In genomic region chr15:34588046-34588674, GRCh38 we compare ENCODE assay signal across 7 cellular contexts. TPM values are rescaled to one million over a fixed set of nuclear protein-coding genes. Genes with fewer than 3 reads are reported as not detected.
DNase-seq lines count a peak whose midpoint lies in the region; ATAC-seq and TF ChIP-seq lines count a peak whose summit lies in the region.

No MANE protein-coding gene starts in this region.

- H3K4me3 Mint-ChIP-seq in stimulated activated effector memory CD8-positive, alpha-beta T cell treated with anti-CD3 and anti-CD28 coated beads, Interleukin-12 subunit alpha, Interleukin-12 subunit beta, amount 100 ng/mL, for 72 hours = peak overlapping the region; percentile 67

- peak overlapping the region in 32 of 59 donors; percentile 6 to 83 (median 57) for H3K27ac ChIP-seq in dorsolateral prefrontal cortex

- H3K4me1 Mint-ChIP-seq in stimulated activated effector memory CD8-positive, alpha-beta T cell treated with anti-CD3 and anti-CD28 coated beads, Interleukin-12 subunit alpha, Interleukin-12 subunit beta, amount 100 ng/mL, for 72 hours = peaks cover 17% of the 10 kb centered on the region

- peak overlapping the region; percentile 71 for H3K27ac Mint-ChIP-seq in stimulated activated effector memory CD8-positive, alpha-beta T cell treated with anti-CD3 and anti-CD28 coated beads, Interleukin-12 subunit alpha, Interleukin-12 subunit beta, amount 100 ng/mL, for 72 hours

- H3K36me3 Mint-ChIP-seq in stimulated activated effector memory CD8-positive, alpha-beta T cell treated with anti-CD3 and anti-CD28 coated beads, Interleukin-12 subunit alpha, Interleukin-12 subunit beta, amount 100 ng/mL, for 72 hours = no peaks in the 10 kb centered on the region

- peak; percentile 74 for TF ChIP-seq CTCF in GM12865 (IDR thresholded peaks at IDR 0.05; ENCODE audit: insufficient read depth, low read depth, low read length, missing control alignments)
- TF ChIP-seq CTCF in dorsolateral prefrontal cortex (IDR thresholded peaks at IDR 0.05 in 54 of 56, conservative IDR thresholded peaks at IDR 0.05 in 2 of 56; ENCODE audit: low read depth in 1 of 56, partially characterized antibody in 56 of 56) = peak; percentile 58 to 90 (median 82)

- DNase-seq in GM12865 (ENCODE audit: low read depth) = peak; percentile 76
- DNase-seq in NCI-H510A (lab: John Stamatoyannopoulos, UW) = peak; percentile 49
- DNase-seq in activated CD4-positive, alpha-beta T cell treated with anti-CD3 and anti-CD28 coated beads for 4 hours = peak; percentile 55 to 64
- peak in 7 of 10 donors; percentile 51 to 82 (median 62) for DNase-seq in dorsolateral prefrontal cortex
- DNase-seq in lung microvascular endothelial cell (ENCODE audit: low read depth in 2 of 2) = peak; percentile 78 to 83
- DNase-seq in stimulated activated effector memory CD8-positive, alpha-beta T cell treated with anti-CD3 and anti-CD28 coated beads, Interleukin-12 subunit alpha, Interleukin-12 subunit beta, amount 100 ng/mL, for 72 hours (ENCODE audit: low spot score in 2 of 2) = peak in 1 of 2 donors; percentile 66

- no peaks in the 10 kb centered on the region for H3K27me3 ChIP-seq in dorsolateral prefrontal cortex

- peak; percentile 34 for ATAC-seq in HG03103 (IDR thresholded peaks at IDR 0.05; ENCODE audit: low read depth, unreplicated experiment)
- ATAC-seq in stimulated activated effector memory CD8-positive, alpha-beta T cell treated with anti-CD3 and anti-CD28 coated beads, Interleukin-12 subunit alpha, Interleukin-12 subunit beta, amount 100 ng/mL, for 72 hours = peak; percentile 65

- H3K9me3 Mint-ChIP-seq in stimulated activated effector memory CD8-positive, alpha-beta T cell treated with anti-CD3 and anti-CD28 coated beads, Interleukin-12 subunit alpha, Interleukin-12 subunit beta, amount 100 ng/mL, for 72 hours = no peaks in the 10 kb centered on the region

- intact Hi-C loops in dorsolateral prefrontal cortex (cut with DNase I) = loop anchor here (5.0 to 10.0 kb wide), 5 partner anchors 73 to 523 kb away; partner anchors contain the start of genes LPCAT4 (in 2 of the 2), NOP10 (in 1 of the 2) and NUTM1 (in 1 of the 2)

- H3K4me3 ChIP-seq in GM12865 (ENCODE audit: low read depth, low read length) (peak overlapping the region; percentile 27), dorsolateral prefrontal cortex (peak overlapping the region; percentile 8 to 63 (median 45))

RNA-seq across cellular contexts. Expression of gene GOLGA8B, which starts 4.7 kb away (rescaled TPM):
- 100 to 1,000 TPM in 93 of 120 experiments, 10 to 100 TPM in 27; 37.5 to 341 (median 139) TPM for total RNA-seq in dorsolateral prefrontal cortex
- 4.1 and 4.8 TPM in 2 replicates for total RNA-seq in lung microvascular endothelial cell
